ENCODE assay signal across 8 cellular contexts in the genomic region with DNA sequence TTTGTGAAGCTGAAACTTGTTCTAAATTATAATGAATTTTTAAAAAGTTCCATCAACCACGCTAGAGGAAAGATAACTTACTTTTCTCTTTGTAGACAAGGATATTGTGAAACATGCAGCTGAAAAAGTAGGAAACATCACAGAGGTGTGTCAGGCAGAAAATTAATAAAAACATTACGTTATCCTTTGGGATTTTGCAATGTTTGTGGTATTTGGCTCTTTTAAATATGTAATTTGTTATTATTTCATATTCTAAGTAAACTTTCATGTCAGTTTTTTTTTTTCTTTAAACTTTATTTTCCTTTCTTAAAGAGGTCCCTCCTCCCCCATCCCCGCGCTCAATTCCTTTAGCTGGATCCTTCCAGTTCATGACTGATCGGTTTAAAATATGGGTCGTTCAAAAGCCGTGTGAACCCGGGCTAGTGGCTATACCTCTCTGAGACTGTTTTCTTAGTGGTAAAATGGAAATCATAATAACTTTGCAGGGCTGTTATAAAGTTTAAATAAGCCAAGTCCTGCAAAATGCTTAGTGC. TPM values are rescaled to one million over a fixed set of nuclear protein-coding genes. Genes with fewer than 3 reads are reported as not detected.
A peak's percentile ranks its signal among the peaks of the same experiment; 100 is the strongest.
DNase-seq lines count a peak whose midpoint lies in the region; TF ChIP-seq lines count a peak whose summit lies in the region.

No MANE protein-coding gene starts in this region.

- H3K79me1 ChIP-seq in trophoblast cell (ENCODE audit: low read length), result peaks cover 3% of the 10 kb centered on the region

- H3K27ac ChIP-seq in KOPT-K1 (ENCODE audit: low read depth, low read length, poor library complexity, severe bottlenecking), result peak overlapping the region; percentile 49
- peak overlapping the region; percentile 38 for H3K27ac ChIP-seq in epithelial cell of prostate
- H3K27ac ChIP-seq in trophoblast cell (ENCODE audit: low read depth, low read length), result no peak overlapping the region

- no peak overlapping the region for H2BK12ac ChIP-seq in trophoblast cell (ENCODE audit: low read length)

- H3K79me2 ChIP-seq in trophoblast cell (ENCODE audit: control insufficient read depth, insufficient read depth, low read length, poor library complexity), result peaks cover 4% of the 10 kb centered on the region

- H3K27ac Mint-ChIP-seq in chondrocyte (ENCODE audit: unreplicated experiment), result no peak overlapping the region

- H3K36me3 ChIP-seq in KOPT-K1 (ENCODE audit: insufficient read depth, low read length) (0 out of 2 replicates have a peak, but pooled peaks cover 3% of the 10 kb centered on the region), trophoblast cell (ENCODE audit: control insufficient read depth in 1 of 2, insufficient read depth in 2 of 2, low read length in 2 of 2) (peaks cover 0 to 3% of the 10 kb centered on the region in 2 experiments)

- H4K12ac ChIP-seq in trophoblast cell (ENCODE audit: low read depth, low read length), result no peak overlapping the region

- H3K9me3 Mint-ChIP-seq in chondrocyte (ENCODE audit: low read depth), result no peaks in the 10 kb centered on the region

- peaks cover 3% of the 10 kb centered on the region for H3K36me3 Mint-ChIP-seq in chondrocyte (ENCODE audit: low read depth)

- H2AK5ac ChIP-seq in trophoblast cell (ENCODE audit: low read length), result no peak overlapping the region

- peaks cover 6 to 7% of the 10 kb centered on the region in 2 experiments for H3K4me1 ChIP-seq in trophoblast cell (ENCODE audit: control insufficient read depth in 1 of 2, insufficient read depth in 2 of 2, low read length in 2 of 2)

- H3K23ac ChIP-seq in trophoblast cell (ENCODE audit: low read length), result no peak overlapping the region

- peaks cover 14% of the 10 kb centered on the region for H3K27me3 Mint-ChIP-seq in chondrocyte (ENCODE audit: low read depth)

- peaks cover 3% of the 10 kb centered on the region for H3K4me1 Mint-ChIP-seq in chondrocyte (ENCODE audit: low read depth)

- H3K9me3 ChIP-seq in KOPT-K1 (ENCODE audit: insufficient read depth, low read length, poor library complexity, severe bottlenecking) (no peaks in the 10 kb centered on the region), trophoblast cell (ENCODE audit: insufficient read depth, low read depth, low read length) (no peaks in the 10 kb centered on the region)

- H3K9ac ChIP-seq in trophoblast cell (ENCODE audit: low read length), result no peak overlapping the region

- peak overlapping the region; percentile 3 for H2AFZ ChIP-seq in trophoblast cell (ENCODE audit: insufficient read depth, low read length, poor library complexity)

- peak overlapping the region; percentile 13 for H4K8ac ChIP-seq in trophoblast cell (ENCODE audit: low read depth, low read length)

- no peak overlapping the region for H4K91ac ChIP-seq in trophoblast cell (ENCODE audit: low read depth, low read length)

- TF ChIP-seq CTCF in GM12865 (IDR thresholded peaks at IDR 0.05; ENCODE audit: insufficient read depth, low read depth, low read length, missing control alignments), result no peak
- no peak for TF ChIP-seq CTCF in chondrocyte (IDR thresholded peaks at IDR 0.05)

- H3K4me3 ChIP-seq in GM12865 (ENCODE audit: low read depth, low read length) (peak overlapping the region; percentile 70), trophoblast cell (ENCODE audit: low read depth, low read length) (no peak overlapping the region)

- no peaks in the 10 kb centered on the region for H3K27me3 ChIP-seq in trophoblast cell (ENCODE audit: insufficient read depth, low read length)

- H2BK5ac ChIP-seq in trophoblast cell (ENCODE audit: low read depth, low read length, poor library complexity), result no peak overlapping the region

- H2BK120ac ChIP-seq in trophoblast cell (ENCODE audit: insufficient read depth, low read length, poor library complexity), result no peak overlapping the region

- no peak for DNase-seq in GM12865 (ENCODE audit: low read depth)
- DNase-seq in epithelial cell of prostate (ENCODE audit: low read depth, low spot score), result no peak
- DNase-seq in trophoblast cell, result peak in 1 of 2 donors; percentile 52
- no peak for DNase-seq in chondrocyte (ENCODE audit: low spot score)
- DNase-seq in cerebellum (ENCODE audit: low spot score), result no peak
- no peak for DNase-seq in stimulated activated CD4-positive, alpha-beta T cell treated with anti-CD3 and anti-CD28 coated beads, Interleukin-4, amount 100 ng/mL, for 24 hours
- DNase-seq in stimulated activated CD4-positive, alpha-beta T cell treated with anti-CD3 and anti-CD28 coated beads, Interleukin-1b, Interleukin-23, amount 100 ng/mL, for 48 hours, result no peak

- peak overlapping the region; percentile 82 for H3K4me2 ChIP-seq in trophoblast cell (ENCODE audit: low read length)

- H3K18ac ChIP-seq in trophoblast cell (ENCODE audit: low read length), result no peak overlapping the region

- no peak overlapping the region for H3K14ac ChIP-seq in trophoblast cell (ENCODE audit: low read length)

- H3K4ac ChIP-seq in trophoblast cell (ENCODE audit: low read depth, low read length), result no peak overlapping the region

- WGBS in trophoblast cell (ENCODE audit: extremely low coverage, insufficient coverage, insufficient read length), result no CpG with 5 or more reads among the region's 8 CpGs

- no peak overlapping the region for H3K4me3 Mint-ChIP-seq in chondrocyte (ENCODE audit: unreplicated experiment)

RNA-seq across cellular contexts. Expression of a gene that starts 0.7 kb away (rescaled TPM):
- polyA plus RNA-seq in trophoblast cell (2013), result 4.0 and 4.3 TPM in 2 replicates
- total RNA-seq in chondrocyte (7.2 to 8.4 TPM (median 7.8 TPM) in 3 replicates), cerebellum (5.5 TPM)

RNA-seq across cellular contexts. Expression of a gene that starts 20.9 kb away (rescaled TPM):
- under 0.01 and 0.01 TPM in 2 replicates for polyA plus RNA-seq in trophoblast cell (2013)
- total RNA-seq in chondrocyte (0.10 to 0.22 TPM (median 0.18 TPM) in 3 replicates), cerebellum (17.5 TPM)

RNA-seq across cellular contexts. Expression of a gene that starts 28.3 kb away (rescaled TPM):
- not detected in 2 replicates for polyA plus RNA-seq in trophoblast cell (2013)
- total RNA-seq in chondrocyte (not detected in 3 replicates), cerebellum (not detected)

RNA-seq across cellular contexts. Expression of a gene that starts 46.3 kb away (rescaled TPM):
- polyA plus RNA-seq in trophoblast cell (2013), result 0.04 and 0.10 TPM in 2 replicates
- total RNA-seq in chondrocyte (0.15 TPM in 1 of 3 replicates, not detected in the others), cerebellum (1.5 TPM)

Comparison
In these comparisons a context has a peak if more than half of its experiments do, and no peak if none do; other contexts are left out.
1. RNA of a gene that starts 20.9 kb away (total RNA-seq): 17.5 TPM in cerebellum (single experiment); 0.10 to 0.22 TPM in chondrocyte; every median in the first group is over 10 times any median in the second.